ENCODE assay signal across 26 cellular contexts in genomic region chr15:69830425-69830824, GRCh38.
"Had no signal": no experiment of that assay in that cellular context is flagged by ENCODE, and none has a peak within 500 bp of the region (broad histone marks: within the 10 kb centered on the region; RNA-seq: fewer than 3 reads in every experiment).

No MANE protein-coding gene starts in this region.

- H3K4me1 ChIP-seq: SJCRH30 had no signal

- H3K27ac ChIP-seq: RWPE1, SJCRH30, VCaP had no signal

- ATAC-seq: activated T-cell treated with anti-CD3 and anti-CD28 coated beads, Interleukin-2, amount 50 U/mL, for 4 hours; activated T-helper 17 cell treated with anti-CD3 and anti-CD28 coated beads, Interleukin-2, amount 50 U/mL, for 72 hours; Panc1 had no signal

- H3K4me3 ChIP-seq: SJCRH30 had no signal

- H3K9me3 ChIP-seq: SJCRH30, SK-N-SH had no signal

- DNase-seq: activated CD4-positive, alpha-beta memory T cell treated with anti-CD3 and anti-CD28 coated beads for 36 hours; activated CD4-positive, alpha-beta T cell treated with anti-CD3 and anti-CD28 coated beads, Interleukin-2, amount 10 ng/mL, durations not matched to agents 7 days and 5 days; activated CD4-positive, CD25-positive, alpha-beta regulatory T cell; activated CD8-positive, alpha-beta memory T cell treated with anti-CD3 and anti-CD28 coated beads for 24 hours; activated gamma-delta T cell; activated naive CD4-positive, alpha-beta T cell treated with anti-CD3 and anti-CD28 coated beads for 36 hours; activated T-cell treated with anti-CD3 and anti-CD28 coated beads, Interleukin-2, amount 50 U/mL, for 4 hours; amygdala; Kasumi-1; NCI-H1048; NCI-H146; NCI-H187 treated with DMSO at 0.1 percent for 48 hours; NCI-H2107; NCI-H2227 treated with DMSO at 0.1 percent for 48 hours; NCI-H446 treated with DMSO at 0.1 percent for 48 hours; NCI-H69; NK-92 treated with Interleukin-12 subunit alpha and Interleukin-12 subunit beta, amount 100 ng/mL, for 24 hours; OCI-M1; Right ventricle myocardium superior; SJCRH30; SK-N-SH; T-helper 1 cell had no signal

- H3K36me3 ChIP-seq: SJCRH30 had no signal
